In genomic region chr16:86224126-86224525, GRCh38 we compare ENCODE assay signal across 25 cellular contexts.
DNase-seq lines count a peak whose midpoint lies in the region; ATAC-seq, FAIRE-seq and TF ChIP-seq lines count a peak whose summit lies in the region.
"Had no signal": no experiment of that assay in that cellular context is flagged by ENCODE, and none has a peak within 500 bp of the region (broad histone marks: within the 10 kb centered on the region; RNA-seq: fewer than 3 reads in every experiment).

No MANE protein-coding gene starts in this region.

- H3K27me3 Mint-ChIP-seq in CD8-positive, alpha-beta memory T cell = peaks cover 1 to 10% of the 10 kb centered on the region in 2 donors
- H3K27me3 Mint-ChIP-seq in type B pancreatic cell = peaks cover 49% of the 10 kb centered on the region

- no peak overlapping the region for H3K27ac Mint-ChIP-seq in CD8-positive, alpha-beta memory T cell
- H3K27ac Mint-ChIP-seq in type B pancreatic cell = no peak overlapping the region
- H3K27ac Mint-ChIP-seq: activated naive CD4-positive, alpha-beta T cell treated with anti-CD3 and anti-CD28 coated beads, Interleukin-2, amount 50 U/mL, for 24 hours; memory B cell; naive B cell; stimulated activated naive B cell treated with anti-CD40 and anti-IgM and Interleukin-4, amounts not matched to agents 10 μg/mL and 1 μg/mL and 100 μg/mL, for 72 hours had no signal

- no peaks in the 10 kb centered on the region for H3K4me1 Mint-ChIP-seq in CD8-positive, alpha-beta memory T cell
- H3K4me1 Mint-ChIP-seq in type B pancreatic cell (ENCODE audit: unreplicated experiment) = peaks cover 22% of the 10 kb centered on the region
- H3K4me1 Mint-ChIP-seq: activated naive CD4-positive, alpha-beta T cell treated with anti-CD3 and anti-CD28 coated beads, Interleukin-2, amount 50 U/mL, for 24 hours; memory B cell; stimulated activated naive B cell treated with anti-CD40 and anti-IgM and Interleukin-4, amounts not matched to agents 10 μg/mL and 1 μg/mL and 100 μg/mL, for 72 hours had no signal

- H3K27me3 ChIP-seq in BJ (ENCODE audit: control insufficient read depth, insufficient read depth, low read length) (no peaks in the 10 kb centered on the region), bronchial epithelial cell (ENCODE audit: control insufficient read depth, insufficient read depth, low read length) (no peaks in the 10 kb centered on the region)
- H3K27me3 ChIP-seq in CD8-positive, alpha-beta memory T cell (ENCODE audit: insufficient read depth, low read length, poor library complexity, severe bottlenecking) = peaks cover 3% of the 10 kb centered on the region
- H3K27me3 ChIP-seq: foreskin keratinocyte had no signal

- H3K4me3 ChIP-seq in BJ (ENCODE audit: low read depth, low read length) (no peak overlapping the region), bronchial epithelial cell (ENCODE audit: low read depth, low read length) (no peak overlapping the region)
- no peak overlapping the region for H3K4me3 ChIP-seq in CD8-positive, alpha-beta memory T cell (ENCODE audit: low read length)

- no peaks in the 10 kb centered on the region for H3K36me3 Mint-ChIP-seq in CD8-positive, alpha-beta memory T cell
- H3K36me3 Mint-ChIP-seq in type B pancreatic cell = no peaks in the 10 kb centered on the region
- H3K36me3 Mint-ChIP-seq: activated naive CD4-positive, alpha-beta T cell treated with anti-CD3 and anti-CD28 coated beads, Interleukin-2, amount 50 U/mL, for 24 hours; memory B cell; stimulated activated naive B cell treated with anti-CD40 and anti-IgM and Interleukin-4, amounts not matched to agents 10 μg/mL and 1 μg/mL and 100 μg/mL, for 72 hours had no signal

- H3K4me1 ChIP-seq in CD8-positive, alpha-beta memory T cell (ENCODE audit: insufficient read depth, low read length) = no peaks in the 10 kb centered on the region
- H3K4me1 ChIP-seq: foreskin keratinocyte had no signal

- FAIRE-seq in bronchial epithelial cell (lab: Jason Lieb, UNC) = peak; percentile 72
- FAIRE-seq: small intestine had no signal

- H3K4me3 Mint-ChIP-seq in CD8-positive, alpha-beta memory T cell = no peak overlapping the region
- no peak overlapping the region for H3K4me3 Mint-ChIP-seq in type B pancreatic cell
- H3K4me3 Mint-ChIP-seq: activated naive CD4-positive, alpha-beta T cell treated with anti-CD3 and anti-CD28 coated beads, Interleukin-2, amount 50 U/mL, for 24 hours; memory B cell; naive B cell; stimulated activated naive B cell treated with anti-CD40 and anti-IgM and Interleukin-4, amounts not matched to agents 10 μg/mL and 1 μg/mL and 100 μg/mL, for 72 hours had no signal

- intact Hi-C loops in sciatic nerve (cut with DNase I) = no loop called here

- DNase-seq in BJ (ENCODE audit: low read depth) = no peak
- peak; percentile 40 for DNase-seq in HEK293T (ENCODE audit: extremely low spot score)
- no peak for DNase-seq in bronchial epithelial cell (ENCODE audit: low read depth)
- DNase-seq in sciatic nerve (ENCODE audit: low spot score) = peak; percentile 34
- no peak for DNase-seq in CD8-positive, alpha-beta memory T cell
- no peak for DNase-seq in type B pancreatic cell (ENCODE audit: extremely low spot score, unreplicated experiment)
- DNase-seq: activated CD4-positive, alpha-beta T cell treated with anti-CD3 and anti-CD28 coated beads for 48 hours; activated T-cell treated with anti-CD3 and anti-CD28 coated beads, Interleukin-2, amount 50 U/mL, for 48 hours; foreskin keratinocyte; GM23248; naive B cell; NCI-H2029 treated with DMSO at 0.1 percent for 48 hours; NCI-H226; NCI-H748 treated with DMSO at 0.1 percent for 48 hours; nucleus accumbens; small intestine; stimulated activated CD4-positive, alpha-beta T cell treated with anti-CD3 and anti-CD28 coated beads, Interleukin-2, amount 100 ng/mL, for 48 hours; stimulated activated naive B cell treated with anti-CD40 and anti-IgM and Interleukin-4, amounts not matched to agents 10 μg/mL and 1 μg/mL and 100 μg/mL, for 72 hours; T-helper 2 cell had no signal

- peaks cover 0 to 1% (median 0%) of the 10 kb centered on the region in 5 donors for H3K9me3 Mint-ChIP-seq in CD8-positive, alpha-beta memory T cell
- no peaks in the 10 kb centered on the region for H3K9me3 Mint-ChIP-seq in type B pancreatic cell
- H3K9me3 Mint-ChIP-seq: activated naive CD4-positive, alpha-beta T cell treated with anti-CD3 and anti-CD28 coated beads, Interleukin-2, amount 50 U/mL, for 24 hours; memory B cell; stimulated activated naive B cell treated with anti-CD40 and anti-IgM and Interleukin-4, amounts not matched to agents 10 μg/mL and 1 μg/mL and 100 μg/mL, for 72 hours had no signal

- ATAC-seq in sciatic nerve = no peak
- no peak for ATAC-seq in GM21390 (IDR thresholded peaks at IDR 0.05; ENCODE audit: unreplicated experiment)
- ATAC-seq in GM18517 (IDR thresholded peaks at IDR 0.05; ENCODE audit: unreplicated experiment) = no peak
- ATAC-seq: foreskin keratinocyte; left colon; SK-N-SH treated with all-trans-retinoic acid at 6 μM for 48 hours; stimulated activated naive B cell treated with anti-CD40 and anti-IgM and Interleukin-4, amounts not matched to agents 10 μg/mL and 1 μg/mL and 100 μg/mL, for 72 hours had no signal

- CTCF ChIA-PET in BJ (lab: Yijun Ruan, JAX) (interaction anchor here (1.1 kb wide), 1 partner anchor 119 kb away, joined by 3 read pairs; no protein-coding TSS in a partner anchor), HEK293T (lab: Yijun Ruan, JAX) (no interaction called here)
- CTCF ChIA-PET in CD8-positive, alpha-beta memory T cell (lab: Charles Lee) = no interaction called here

- POLR2A ChIA-PET in BJ (lab: Charles Lee) = no interaction called here
- POLR2A ChIA-PET in HEK293T (lab: Yijun Ruan, JAX) = no interaction called here
- POLR2A ChIA-PET in CD8-positive, alpha-beta memory T cell (lab: Charles Lee) = no interaction called here

- no peaks in the 10 kb centered on the region for H3K36me3 ChIP-seq in BJ (ENCODE audit: control insufficient read depth, insufficient read depth, low read length)
- H3K36me3 ChIP-seq in bronchial epithelial cell (ENCODE audit: control insufficient read depth, insufficient read depth, low read length) = no peaks in the 10 kb centered on the region
- H3K36me3 ChIP-seq in CD8-positive, alpha-beta memory T cell (ENCODE audit: insufficient read depth, low read length) = no peaks in the 10 kb centered on the region

- TF ChIP-seq CTCF in BJ (IDR thresholded peaks at IDR 0.05; ENCODE audit: insufficient read depth, low read depth, low read length) (peak; percentile 24; the same call in 1 of the 2 replicates), bronchial epithelial cell (IDR thresholded peaks at IDR 0.05; ENCODE audit: insufficient read depth, low read length, severe bottlenecking) (no peak), type B pancreatic cell (conservative IDR thresholded peaks at IDR 0.05) (no peak)

- H3K27ac ChIP-seq in CD8-positive, alpha-beta memory T cell (ENCODE audit: low read depth, low read length) = no peak overlapping the region
- H3K27ac ChIP-seq: foreskin keratinocyte had no signal

- no peaks in the 10 kb centered on the region for H3K9me3 ChIP-seq in CD8-positive, alpha-beta memory T cell (ENCODE audit: low read length)

TF ChIP-seq in HEK293T, 16 proteins besides CTCF, POLR2A, EP300 and RAD21:
- TF ChIP-seq L3MBTL2 (conservative IDR thresholded peaks at IDR 0.05) = no peak
- TF ChIP-seq CTBP1 (IDR thresholded peaks at IDR 0.05; ENCODE audit: borderline replicate concordance) = no peak
- TF ChIP-seq PKNOX1 (IDR thresholded peaks at IDR 0.05) = no peak
- no peak for TF ChIP-seq FOXK2 (IDR thresholded peaks at IDR 0.05)
- no peak for TF ChIP-seq BHLHE40 (IDR thresholded peaks at IDR 0.05; ENCODE audit: borderline replicate concordance)
- no peak for TF ChIP-seq HDGF (IDR thresholded peaks at IDR 0.05; ENCODE audit: borderline replicate concordance)
- TF ChIP-seq SUZ12 (IDR thresholded peaks at IDR 0.05) = no peak
- no peak for TF ChIP-seq ZNF384 (IDR thresholded peaks at IDR 0.05)
- no peak for TF ChIP-seq FOXM1 (IDR thresholded peaks at IDR 0.05; ENCODE audit: borderline replicate concordance)
- TF ChIP-seq ELF4 (IDR thresholded peaks at IDR 0.05) = no peak
- no peak for TF ChIP-seq ARNT (IDR thresholded peaks at IDR 0.05)
- TF ChIP-seq LEF1 (IDR thresholded peaks at IDR 0.05; ENCODE audit: borderline replicate concordance) = no peak
- TF ChIP-seq NFRKB (IDR thresholded peaks at IDR 0.05) = no peak
- TF ChIP-seq TARDBP (IDR thresholded peaks at IDR 0.05) = no peak
- no peak for TF ChIP-seq SP1 (IDR thresholded peaks at IDR 0.05)
- no peak for TF ChIP-seq FOXA1 (IDR thresholded peaks at IDR 0.05)

Comparison
In these comparisons a context has a peak if more than half of its experiments do, and no peak if none do; other contexts are left out.
1. DNase-seq: peak in HEK293T (single experiment) and sciatic nerve (single experiment); none in BJ (single experiment), bronchial epithelial cell (single experiment), CD8-positive, alpha-beta memory T cell (0 of 5) and type B pancreatic cell (single experiment).